In the genomic region with DNA sequence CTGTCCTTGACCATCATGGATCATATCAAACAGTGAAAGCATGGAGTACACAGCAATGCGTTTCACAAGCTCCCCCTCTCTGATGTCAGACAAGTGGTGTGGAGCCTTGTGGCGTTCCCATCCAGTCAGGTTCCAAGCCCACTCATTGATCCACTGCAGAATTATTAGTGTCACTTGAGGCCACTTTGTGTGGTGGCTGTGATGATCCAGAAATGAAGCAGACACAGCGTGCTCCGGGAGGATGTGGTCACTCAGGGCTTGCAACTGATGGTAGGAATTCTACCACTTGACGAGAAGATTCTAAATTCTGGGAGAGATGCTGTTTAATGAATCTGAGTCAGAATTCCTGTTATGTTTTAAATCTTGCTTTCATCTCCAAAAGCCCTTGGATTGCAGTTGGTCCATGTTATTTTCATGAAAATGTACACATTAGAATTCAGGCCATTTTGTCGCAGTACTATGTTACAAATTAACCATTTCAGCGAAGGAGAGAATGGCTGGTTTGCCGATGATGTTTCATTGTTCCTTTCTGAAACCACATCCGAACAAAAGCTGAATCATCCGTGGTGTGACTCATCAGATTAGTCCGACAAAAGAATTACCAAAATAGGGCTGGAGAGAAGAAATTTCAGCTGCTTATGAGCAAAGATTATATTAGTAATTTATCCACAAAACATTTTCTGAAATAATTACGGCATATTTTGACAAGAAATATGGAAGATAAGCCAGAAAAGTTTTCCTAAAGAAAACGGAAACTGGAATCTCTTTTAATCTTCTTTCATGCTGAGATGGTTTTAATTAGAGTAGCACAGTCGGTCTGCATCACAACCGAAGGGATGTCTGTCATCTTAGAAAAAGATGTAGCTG, we compare ENCODE assay signal across 10 cellular contexts. TPM values are rescaled to one million over a fixed set of nuclear protein-coding genes. Genes with fewer than 3 reads are reported as not detected.
A peak's percentile ranks its signal among the peaks of the same experiment; 100 is the strongest.
DNase-seq lines count a peak whose midpoint lies in the region; TF ChIP-seq lines count a peak whose summit lies in the region.
"Had no signal": no experiment of that assay in that cellular context is flagged by ENCODE, and none has a peak within 500 bp of the region (broad histone marks: within the 10 kb centered on the region; RNA-seq: fewer than 3 reads in every experiment).

No MANE protein-coding gene starts in this region.

- CTCF ChIA-PET in activated CD4-positive, alpha-beta memory T cell treated with anti-CD3 and anti-CD28 coated beads for 36 hours (lab: Charles Lee), result no interaction called here

- intact Hi-C loops in activated CD4-positive, alpha-beta memory T cell treated with anti-CD3 and anti-CD28 coated beads for 36 hours (cut with micrococcal nuclease), result no loop called here

- peak overlapping the region; percentile 31 for H3K4me3 Mint-ChIP-seq in chondrocyte (ENCODE audit: unreplicated experiment)
- H3K4me3 Mint-ChIP-seq in activated CD4-positive, alpha-beta memory T cell treated with anti-CD3 and anti-CD28 coated beads for 36 hours, result no peak overlapping the region

- H3K27me3 Mint-ChIP-seq in chondrocyte (ENCODE audit: low read depth), result no peaks in the 10 kb centered on the region
- H3K27me3 Mint-ChIP-seq in activated CD4-positive, alpha-beta memory T cell treated with anti-CD3 and anti-CD28 coated beads for 36 hours, result peaks cover 5% of the 10 kb centered on the region

- H3K4me1 Mint-ChIP-seq in chondrocyte (ENCODE audit: low read depth), result peaks cover 27% of the 10 kb centered on the region
- H3K4me1 Mint-ChIP-seq in activated CD4-positive, alpha-beta memory T cell treated with anti-CD3 and anti-CD28 coated beads for 36 hours (ENCODE audit: low read depth), result no peaks in the 10 kb centered on the region

- no peak for TF ChIP-seq CTCF in chondrocyte (IDR thresholded peaks at IDR 0.05)

- peaks cover 4% of the 10 kb centered on the region for H3K36me3 Mint-ChIP-seq in chondrocyte (ENCODE audit: low read depth)
- no peaks in the 10 kb centered on the region for H3K36me3 Mint-ChIP-seq in activated CD4-positive, alpha-beta memory T cell treated with anti-CD3 and anti-CD28 coated beads for 36 hours

- peak overlapping the region; percentile 85 for H3K27ac Mint-ChIP-seq in chondrocyte (ENCODE audit: unreplicated experiment)
- H3K27ac Mint-ChIP-seq in activated CD4-positive, alpha-beta memory T cell treated with anti-CD3 and anti-CD28 coated beads for 36 hours, result no peak overlapping the region

- DNase-seq in ELR (ENCODE audit: low read depth), result peak; percentile 95
- peak; percentile 41 for DNase-seq in NCI-H460 (ENCODE audit: extremely low read depth, low read depth)
- DNase-seq in chondrocyte (ENCODE audit: low spot score), result no peak
- peak; percentile 73 for DNase-seq in non-pigmented ciliary epithelial cell (ENCODE audit: low read depth)
- no peak for DNase-seq in epidermal melanocyte (ENCODE audit: insufficient read length, low spot score)
- DNase-seq in NCI-H2196 treated with DMSO at 0.1 percent for 48 hours (lab: John Stamatoyannopoulos, UW; ENCODE audit: unreplicated experiment), result no peak
- no peak for DNase-seq in activated CD4-positive, alpha-beta memory T cell treated with anti-CD3 and anti-CD28 coated beads for 36 hours
- DNase-seq in stimulated activated naive CD4-positive, alpha-beta T cell (lab: John Stamatoyannopoulos, UW), result no peak
- DNase-seq: NCI-H345, sigmoid colon had no signal

- no peaks in the 10 kb centered on the region for H3K9me3 Mint-ChIP-seq in chondrocyte (ENCODE audit: low read depth)
- no peaks in the 10 kb centered on the region for H3K9me3 Mint-ChIP-seq in activated CD4-positive, alpha-beta memory T cell treated with anti-CD3 and anti-CD28 coated beads for 36 hours

- POLR2A ChIA-PET in activated CD4-positive, alpha-beta memory T cell treated with anti-CD3 and anti-CD28 coated beads for 36 hours (lab: Charles Lee), result no interaction called here

RNA-seq across cellular contexts. Expression of gene INSYN2A, which starts 48.1 kb away (rescaled TPM):
- total RNA-seq in NCI-H460 (2014; rRNA removed; shearing (Covaris generic)), result 0.12 and 0.17 TPM in 2 replicates
- polyA plus RNA-seq in NCI-H460 (2014; cell fraction: nucleus; rRNA removed), result 0.24 TPM in 1 of 2 replicates, not detected in the other
- 0.10 to 0.68 TPM (median 0.13 TPM) in 3 replicates for total RNA-seq in chondrocyte
- total RNA-seq in activated CD4-positive, alpha-beta memory T cell treated with anti-CD3 and anti-CD28 coated beads for 36 hours, result not detected

Comparison
In these comparisons a context has a peak if more than half of its experiments do, and no peak if none do; other contexts are left out.
1. DNase-seq: peak in ELR (single experiment), NCI-H460 (single experiment) and non-pigmented ciliary epithelial cell (single experiment); none in chondrocyte (single experiment), epidermal melanocyte (single experiment), NCI-H2196 treated with DMSO at 0.1 percent for 48 hours (single experiment), activated CD4-positive, alpha-beta memory T cell treated with anti-CD3 and anti-CD28 coated beads for 36 hours (single experiment) and stimulated activated naive CD4-positive, alpha-beta T cell (0 of 6).